ENCODE assay signal across 33 cellular contexts in genomic region chr13:85819513-85819912, GRCh38. TPM values are rescaled to one million over a fixed set of nuclear protein-coding genes. Genes with fewer than 3 reads are reported as not detected.
"Had no signal": no experiment of that assay in that cellular context is flagged by ENCODE, and none has a peak within 500 bp of the region (broad histone marks: within the 10 kb centered on the region; RNA-seq: fewer than 3 reads in every experiment).

No MANE protein-coding gene starts in this region.

- H3K4me1 ChIP-seq: adrenal gland, body of pancreas, esophagus muscularis mucosa, gastrocnemius medialis, heart left ventricle had no signal

- H3K27me3 ChIP-seq: adrenal gland, body of pancreas, esophagus muscularis mucosa, foreskin keratinocyte, gastrocnemius medialis had no signal

- H3K36me3 ChIP-seq: adrenal gland, esophagus muscularis mucosa, gastrocnemius medialis, heart left ventricle had no signal

- DNase-seq: activated B cell treated with CpG ODN at 0.5 μM for 24 hours; activated CD4-positive, alpha-beta T cell treated with anti-CD3 and anti-CD28 coated beads for 48 hours; activated CD4-positive, alpha-beta T cell treated with anti-CD3 and anti-CD28 coated beads, Interleukin-2, amount 50 U/mL, for 1 hour; activated CD4-positive, alpha-beta T cell treated with anti-CD3 and anti-CD28 coated beads, Interleukin-2, amount 50 U/mL, for 48 hours; activated CD8-positive, alpha-beta memory T cell treated with anti-CD3 and anti-CD28 coated beads for 24 hours; activated CD8-positive, alpha-beta T cell treated with anti-CD3 and anti-CD28 coated beads for 36 hours; activated effector memory CD4-positive, alpha-beta T cell treated with anti-CD3 and anti-CD28 coated beads, Interleukin-2, amount 50 U/mL, for 16 hours; activated naive CD4-positive, alpha-beta T cell treated with anti-CD3 and anti-CD28 coated beads for 36 hours; activated naive CD8-positive, alpha-beta T cell treated with anti-CD3 and anti-CD28 coated beads for 36 hours; activated naive CD8-positive, alpha-beta T cell treated with anti-CD3 and anti-CD28 coated beads, Interleukin-2, amount 50 U/mL, for 24 hours; activated T-cell treated with anti-CD3 and anti-CD28 coated beads, Interleukin-2, amount 50 U/mL, for 1 hour; activated T-cell treated with anti-CD3 and anti-CD28 coated beads, Interleukin-2, amount 50 U/mL, for 48 hours; adrenal gland; amygdala; aorta; body of pancreas; caudate nucleus; cortex of kidney; dermis blood vessel endothelial cell; effector CD4-positive, alpha-beta T cell; effector memory CD8-positive, alpha-beta T cell; erythroblast; foreskin keratinocyte; gastrocnemius medialis; glutamatergic neuron; heart left ventricle; T-helper 2 cell had no signal

- H3K4me3 ChIP-seq: adrenal gland, body of pancreas, esophagus muscularis mucosa, gastrocnemius medialis, heart left ventricle had no signal

- H3K9me3 ChIP-seq: body of pancreas, esophagus muscularis mucosa, gastrocnemius medialis had no signal

- H3K27ac ChIP-seq: adrenal gland, body of pancreas, esophagus muscularis mucosa, foreskin keratinocyte, gastrocnemius medialis, heart left ventricle, VCaP had no signal

- ATAC-seq: activated CD4-positive, CD25-positive, alpha-beta regulatory T cell treated with anti-CD3 and anti-CD28 coated beads, Interleukin-2, amount 50 U/mL, for 24 hours; activated CD8-positive, alpha-beta T cell treated with anti-CD3 and anti-CD28 coated beads for 36 hours; activated naive CD8-positive, alpha-beta T cell treated with anti-CD3 and anti-CD28 coated beads, Interleukin-2, amount 50 U/mL, for 24 hours; body of pancreas; effector memory CD8-positive, alpha-beta T cell; foreskin keratinocyte; gastrocnemius medialis; heart left ventricle had no signal

RNA-seq across cellular contexts. Expression of gene SLITRK6, which starts 20.3 kb away (rescaled TPM):
- total RNA-seq: activated B cell treated with CpG ODN at 0.5 μM for 24 hours; activated CD8-positive, alpha-beta T cell treated with anti-CD3 and anti-CD28 coated beads for 36 hours; activated naive CD4-positive, alpha-beta T cell treated with anti-CD3 and anti-CD28 coated beads for 36 hours; activated naive CD8-positive, alpha-beta T cell treated with anti-CD3 and anti-CD28 coated beads for 36 hours; activated T-helper 1 cell treated with anti-CD3 and anti-CD28 coated beads, Interleukin-12 subunit alpha, Interleukin-12 subunit beta, Interleukin-2, Interleukin-4 antibody, amounts not matched to agents 30 ng/mL and 10 ng/mL and 1 ng/mL, durations not matched to agents 14 hours and 24 hours and 36 hours; activated T-helper 2 cell treated with anti-CD3 and anti-CD28 coated beads, Interferon-gamma antibody, Interleukin-2, Interleukin-4, amounts not matched to agents 10 μg/mL and 5 μg/mL and 100 μg/mL, durations not matched to agents 14 hours and 24 hours and 36 hours; body of pancreas; chondrocyte; dermis blood vessel endothelial cell; gastrocnemius medialis had no signal
- polyA plus RNA-seq: aorta had no signal
